ENCODE assay signal across 24 cellular contexts in the genomic region with DNA sequence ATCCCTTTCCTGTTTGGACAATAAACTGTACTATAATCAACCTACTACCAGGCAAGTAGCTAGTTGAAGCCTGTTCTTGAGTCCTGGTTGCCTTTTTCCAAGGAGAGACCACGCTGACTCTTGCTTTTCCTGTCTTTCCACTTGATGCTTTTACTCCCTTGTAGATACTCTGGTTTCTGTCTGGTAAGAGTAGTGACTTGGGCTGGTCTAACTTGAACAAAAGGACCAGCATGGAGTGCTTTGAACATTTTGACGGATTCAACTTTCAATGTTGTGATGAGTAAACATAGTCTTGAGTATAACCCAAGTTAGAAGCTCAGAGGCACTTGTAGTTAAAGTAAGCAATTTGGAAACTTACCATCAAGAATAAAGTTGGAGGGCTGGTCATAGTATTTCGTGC.
"Had no signal": no experiment of that assay in that cellular context is flagged by ENCODE, and none has a peak within 500 bp of the region (broad histone marks: within the 10 kb centered on the region; RNA-seq: fewer than 3 reads in every experiment).

No MANE protein-coding gene starts in this region.

- DNase-seq: IMR-90, Karpas-422, KG1, MG63, NCI-H1092, NCI-H1105 treated with DMSO at 0.1 percent for 48 hours, NCI-H1417 treated with DMSO at 0.1 percent for 48 hours, NCI-H146, NCI-H1694 treated with DMSO at 0.1 percent for 48 hours, NCI-H1930, NCI-H2081, NCI-H2107, NCI-H2171 treated with DMSO at 0.1 percent for 48 hours, NCI-H345, NCI-H446 treated with DMSO at 0.1 percent for 48 hours, NCI-H524 treated with DMSO at 0.1 percent for 48 hours, NCI-H69, NCI-H774, Right ventricle myocardium superior, RPMI8226, SIG-M5 had no signal

- H3K9me3 ChIP-seq: MG63, SJSA1 had no signal

- H3K36me3 ChIP-seq: MG63, SJSA1 had no signal

- H3K27ac ChIP-seq: SJSA1, SK-N-MC had no signal

- H3K4me1 ChIP-seq: SJSA1 had no signal

- H3K4me3 ChIP-seq: MG63, SJSA1, SK-N-MC had no signal

- ATAC-seq: HepG2 had no signal

- H3K27me3 ChIP-seq: MG63, SJSA1 had no signal
